12 cellular contexts compared by ENCODE assay signal in the genomic region with DNA sequence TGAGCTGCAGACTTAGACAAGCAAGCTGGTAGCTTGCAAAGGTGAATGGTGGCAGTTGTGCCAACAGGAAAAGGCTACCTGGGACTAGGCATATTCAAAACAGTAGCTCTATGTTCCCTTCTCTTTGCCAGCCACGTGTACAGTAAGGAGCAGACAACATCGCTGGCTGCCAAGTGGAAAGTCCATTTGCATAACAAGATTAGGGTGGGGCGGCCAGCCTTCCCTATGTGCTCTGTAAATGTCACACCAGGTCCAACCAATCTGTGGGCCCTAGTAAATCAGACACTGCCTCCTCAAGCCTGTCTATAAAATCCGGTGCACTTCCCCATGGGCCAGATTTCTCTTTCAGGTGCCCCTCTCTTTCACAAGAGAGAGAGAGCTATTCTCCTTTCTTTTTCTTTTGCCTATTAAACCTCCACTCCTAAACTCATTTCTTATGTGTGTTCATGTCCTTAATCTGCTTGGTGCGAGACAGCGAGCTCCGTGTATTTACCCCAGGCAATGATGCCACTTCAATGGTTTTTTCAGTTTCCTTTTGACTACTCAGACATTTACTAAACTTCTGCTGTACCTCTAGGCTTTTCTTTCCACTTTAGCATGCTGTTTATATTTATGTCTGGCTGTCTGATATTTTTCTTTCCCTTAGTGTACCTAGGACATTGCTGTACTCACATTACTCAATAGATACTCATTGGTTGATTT.
DNase-seq lines count a peak whose midpoint lies in the region; ATAC-seq and TF ChIP-seq lines count a peak whose summit lies in the region.
"Had no signal": no experiment of that assay in that cellular context is flagged by ENCODE, and none has a peak within 500 bp of the region (broad histone marks: within the 10 kb centered on the region; RNA-seq: fewer than 3 reads in every experiment).

No MANE protein-coding gene starts in this region.

- no peak overlapping the region for H3K27ac ChIP-seq in left lung

- no peaks in the 10 kb centered on the region for H3K36me3 ChIP-seq in left lung

- no peak overlapping the region for H3K4me3 Mint-ChIP-seq in stimulated activated effector memory CD8-positive, alpha-beta T cell treated with anti-CD3 and anti-CD28 coated beads, Interleukin-12 subunit alpha, Interleukin-12 subunit beta, amount 100 ng/mL, for 72 hours
- H3K4me3 Mint-ChIP-seq in activated CD4-positive, alpha-beta T cell treated with anti-CD3 and anti-CD28 coated beads for 36 hours: no peak overlapping the region
- H3K4me3 Mint-ChIP-seq: CD8-positive, alpha-beta T cell; effector memory CD8-positive, alpha-beta T cell; stimulated activated memory B cell treated with anti-CD40 and anti-IgM and Interleukin-4, amounts not matched to agents 10 μg/mL and 1 μg/mL and 100 μg/mL, for 72 hours had no signal

- peaks cover 12% of the 10 kb centered on the region for H3K9me3 Mint-ChIP-seq in stimulated activated effector memory CD8-positive, alpha-beta T cell treated with anti-CD3 and anti-CD28 coated beads, Interleukin-12 subunit alpha, Interleukin-12 subunit beta, amount 100 ng/mL, for 72 hours
- H3K9me3 Mint-ChIP-seq in activated CD4-positive, alpha-beta T cell treated with anti-CD3 and anti-CD28 coated beads for 36 hours (ENCODE audit: low read depth): peaks cover 2% of the 10 kb centered on the region
- H3K9me3 Mint-ChIP-seq: stimulated activated memory B cell treated with anti-CD40 and anti-IgM and Interleukin-4, amounts not matched to agents 10 μg/mL and 1 μg/mL and 100 μg/mL, for 72 hours had no signal

- intact Hi-C loops in left lung (cut with DNase I): no loop called here
- intact Hi-C loops in activated CD4-positive, alpha-beta T cell treated with anti-CD3 and anti-CD28 coated beads for 36 hours (cut with DNase I, micrococcal nuclease): no loop called here

- no peak for TF ChIP-seq CTCF in left lung (IDR thresholded peaks at IDR 0.05)

- no peaks in the 10 kb centered on the region for H3K9me3 ChIP-seq in left lung

- CTCF ChIA-PET in activated CD4-positive, alpha-beta T cell treated with anti-CD3 and anti-CD28 coated beads for 36 hours (lab: Charles Lee): no interaction called here

- H3K4me3 ChIP-seq in left lung: no peak overlapping the region

- H3K27me3 ChIP-seq in left lung: no peaks in the 10 kb centered on the region

- H3K27ac Mint-ChIP-seq in stimulated activated effector memory CD8-positive, alpha-beta T cell treated with anti-CD3 and anti-CD28 coated beads, Interleukin-12 subunit alpha, Interleukin-12 subunit beta, amount 100 ng/mL, for 72 hours: no peak overlapping the region
- H3K27ac Mint-ChIP-seq in activated CD4-positive, alpha-beta T cell treated with anti-CD3 and anti-CD28 coated beads for 36 hours: no peak overlapping the region
- H3K27ac Mint-ChIP-seq: CD8-positive, alpha-beta T cell; effector memory CD8-positive, alpha-beta T cell; stimulated activated memory B cell treated with anti-CD40 and anti-IgM and Interleukin-4, amounts not matched to agents 10 μg/mL and 1 μg/mL and 100 μg/mL, for 72 hours had no signal

- ATAC-seq in GM18508 (IDR thresholded peaks at IDR 0.05; ENCODE audit: insufficient read depth, unreplicated experiment): peak; percentile 86
- peak; percentile 47 for ATAC-seq in GM21576 (IDR thresholded peaks at IDR 0.05; ENCODE audit: unreplicated experiment)
- ATAC-seq in left lung: peak; percentile 87
- ATAC-seq in stimulated activated effector memory CD8-positive, alpha-beta T cell treated with anti-CD3 and anti-CD28 coated beads, Interleukin-12 subunit alpha, Interleukin-12 subunit beta, amount 100 ng/mL, for 72 hours: no peak
- ATAC-seq in activated CD4-positive, alpha-beta T cell treated with anti-CD3 and anti-CD28 coated beads for 36 hours: no peak
- ATAC-seq: CD8-positive, alpha-beta T cell; effector memory CD8-positive, alpha-beta T cell; SK-N-SH treated with all-trans-retinoic acid at 6 μM for 48 hours; stimulated activated memory B cell treated with anti-CD40 and anti-IgM and Interleukin-4, amounts not matched to agents 10 μg/mL and 1 μg/mL and 100 μg/mL, for 72 hours had no signal

- in situ Hi-C loops in ACHN (cut with HindIII; ENCODE audit: low pct_ligation_motif_present, low pct_unique_long_range_greater_than_20kb, low sequenced_read_pairs): no loop called here

- H3K36me3 Mint-ChIP-seq in stimulated activated effector memory CD8-positive, alpha-beta T cell treated with anti-CD3 and anti-CD28 coated beads, Interleukin-12 subunit alpha, Interleukin-12 subunit beta, amount 100 ng/mL, for 72 hours: no peaks in the 10 kb centered on the region
- H3K36me3 Mint-ChIP-seq in activated CD4-positive, alpha-beta T cell treated with anti-CD3 and anti-CD28 coated beads for 36 hours (ENCODE audit: low read depth): no peaks in the 10 kb centered on the region
- H3K36me3 Mint-ChIP-seq: CD8-positive, alpha-beta T cell; stimulated activated memory B cell treated with anti-CD40 and anti-IgM and Interleukin-4, amounts not matched to agents 10 μg/mL and 1 μg/mL and 100 μg/mL, for 72 hours had no signal

- POLR2A ChIA-PET in activated CD4-positive, alpha-beta T cell treated with anti-CD3 and anti-CD28 coated beads for 36 hours (lab: Charles Lee): no interaction called here

- DNase-seq in NAMALWA (ENCODE audit: low spot score) (peak; percentile 14), left lung (peak in 1 of 2 donors; percentile 36), germinal center (ENCODE audit: low spot score) (no peak), ACHN (no peak)
- no peak for DNase-seq in stimulated activated effector memory CD8-positive, alpha-beta T cell treated with anti-CD3 and anti-CD28 coated beads, Interleukin-12 subunit alpha, Interleukin-12 subunit beta, amount 100 ng/mL, for 72 hours (ENCODE audit: low spot score in 2 of 2)
- DNase-seq in activated CD4-positive, alpha-beta T cell treated with anti-CD3 and anti-CD28 coated beads for 36 hours: no peak
- DNase-seq: CD8-positive, alpha-beta T cell; effector memory CD8-positive, alpha-beta T cell had no signal

- no peaks in the 10 kb centered on the region for H3K4me1 ChIP-seq in left lung

- no peaks in the 10 kb centered on the region for H3K27me3 Mint-ChIP-seq in activated CD4-positive, alpha-beta T cell treated with anti-CD3 and anti-CD28 coated beads for 36 hours
- H3K27me3 Mint-ChIP-seq: effector memory CD8-positive, alpha-beta T cell; stimulated activated memory B cell treated with anti-CD40 and anti-IgM and Interleukin-4, amounts not matched to agents 10 μg/mL and 1 μg/mL and 100 μg/mL, for 72 hours had no signal

- no peaks in the 10 kb centered on the region for H3K4me1 Mint-ChIP-seq in stimulated activated effector memory CD8-positive, alpha-beta T cell treated with anti-CD3 and anti-CD28 coated beads, Interleukin-12 subunit alpha, Interleukin-12 subunit beta, amount 100 ng/mL, for 72 hours
- H3K4me1 Mint-ChIP-seq in activated CD4-positive, alpha-beta T cell treated with anti-CD3 and anti-CD28 coated beads for 36 hours: no peaks in the 10 kb centered on the region
- H3K4me1 Mint-ChIP-seq: stimulated activated memory B cell treated with anti-CD40 and anti-IgM and Interleukin-4, amounts not matched to agents 10 μg/mL and 1 μg/mL and 100 μg/mL, for 72 hours had no signal

Comparison
In these comparisons a context has a peak if more than half of its experiments do, and no peak if none do; other contexts are left out.
1. ATAC-seq: peak in GM18508 (single experiment), GM21576 (single experiment) and left lung (single experiment); none in stimulated activated effector memory CD8-positive, alpha-beta T cell treated with anti-CD3 and anti-CD28 coated beads, Interleukin-12 subunit alpha, Interleukin-12 subunit beta, amount 100 ng/mL, for 72 hours (single experiment) and activated CD4-positive, alpha-beta T cell treated with anti-CD3 and anti-CD28 coated beads for 36 hours (single experiment).